Comparison of ENCODE assay signal across 9 cellular contexts in genomic region chr11:30165652-30166051, GRCh38.
"Had no signal": no experiment of that assay in that cellular context is flagged by ENCODE, and none has a peak within 500 bp of the region (broad histone marks: within the 10 kb centered on the region; RNA-seq: fewer than 3 reads in every experiment).

No MANE protein-coding gene starts in this region.

- H2AFZ ChIP-seq: GM23338 had no signal

- H3K4me3 ChIP-seq: GM23338, K562 had no signal

- FAIRE-seq: H1, H54, HTR-8/SVneo, K562 had no signal

- H3K4me2 ChIP-seq: GM23338 had no signal

- ATAC-seq: GM23338, K562 had no signal

- DNase-seq: H9, HCEC 1CT, IMR-90, KG1 had no signal
